Comparison of ENCODE assay signal across 10 cellular contexts in the genomic region with DNA sequence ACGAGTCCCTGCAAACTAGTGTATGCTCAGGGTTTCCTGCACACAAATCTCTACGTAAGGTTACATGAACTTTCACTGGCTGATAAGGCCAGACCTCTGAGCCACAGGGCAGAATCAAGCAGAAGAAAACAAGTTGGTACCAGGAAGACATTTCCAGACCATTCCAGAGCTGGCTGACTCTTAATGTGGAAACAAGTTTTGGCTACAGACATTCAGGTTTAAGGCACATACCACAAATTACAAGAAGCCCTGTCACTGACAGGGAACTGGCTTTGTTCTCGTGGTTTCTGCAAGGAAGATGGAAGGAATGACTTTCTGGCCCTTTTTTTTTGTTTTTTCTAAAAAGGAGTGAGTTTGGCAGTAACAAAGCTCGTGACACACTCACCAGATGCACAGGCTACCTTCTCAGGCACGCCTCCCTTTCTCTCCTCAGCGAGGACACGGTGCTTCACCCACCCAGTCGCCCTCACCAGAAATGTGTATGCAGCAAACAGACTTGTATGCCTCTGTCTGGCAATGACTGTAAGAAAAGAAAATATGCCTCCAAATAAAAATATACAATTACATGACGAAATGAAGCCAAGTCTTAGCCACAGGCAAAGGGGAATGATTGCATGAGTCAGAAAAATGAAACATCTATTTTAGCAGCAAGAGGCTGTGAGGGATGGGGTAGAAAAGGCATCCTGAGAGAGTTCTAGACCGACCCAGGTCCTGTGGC. TPM values are rescaled to one million over a fixed set of nuclear protein-coding genes. Genes with fewer than 3 reads are reported as not detected.
A peak's percentile ranks its signal among the peaks of the same experiment; 100 is the strongest.
DNase-seq lines count a peak whose midpoint lies in the region; ATAC-seq and TF ChIP-seq lines count a peak whose summit lies in the region.
"Had no signal": no experiment of that assay in that cellular context is flagged by ENCODE, and none has a peak within 500 bp of the region (broad histone marks: within the 10 kb centered on the region; RNA-seq: fewer than 3 reads in every experiment).

No MANE protein-coding gene starts in this region.

- H3K36me3 Mint-ChIP-seq in central memory CD8-positive, alpha-beta T cell (ENCODE audit: insufficient read depth) = peaks cover 60% of the 10 kb centered on the region

- H3K27ac ChIP-seq in aorta (ENCODE audit: low read depth in 1 of 2, low read length in 2 of 2) (peak overlapping the region; percentile 83 to 99), colonic mucosa (no peak overlapping the region)

- 3 to 5% methylated on average over 10 of the region's 10 CpGs for WGBS in aorta, 2 donors

- no peak for DNase-seq in stimulated activated naive CD8-positive, alpha-beta T cell treated with anti-CD3 and anti-CD28 coated beads, Interleukin-15, Interleukin-2, amounts not matched to agents 100 U/mL and 50 U/mL, for 24 hours
- no peak for DNase-seq in stimulated activated naive CD8-positive, alpha-beta T cell treated with anti-CD3 and anti-CD28 coated beads, Interleukin-15, amount 100 ng/mL, for 72 hours
- no peak for DNase-seq in central memory CD8-positive, alpha-beta T cell (ENCODE audit: low spot score in 2 of 2)
- peak; percentile 63 for DNase-seq in myocyte (ENCODE audit: low read depth)
- DNase-seq in aorta = peak; percentile 67 to 76
- no peak for DNase-seq in colonic mucosa
- DNase-seq in activated CD4-positive, alpha-beta T cell treated with anti-CD3 and anti-CD28 coated beads, Interleukin-2, amount 50 U/mL, for 4 hours = no peak
- DNase-seq: DMS153 had no signal

- no peak overlapping the region for H3K9ac ChIP-seq in colonic mucosa (ENCODE audit: low read depth in 2 of 2, low read length in 2 of 2)

- no peaks in the 10 kb centered on the region for H3K9me3 Mint-ChIP-seq in stimulated activated naive CD8-positive, alpha-beta T cell treated with anti-CD3 and anti-CD28 coated beads, Interleukin-15, amount 100 ng/mL, for 72 hours
- no peaks in the 10 kb centered on the region for H3K9me3 Mint-ChIP-seq in central memory CD8-positive, alpha-beta T cell
- H3K9me3 Mint-ChIP-seq: activated T-helper 1 cell treated with anti-CD3 and anti-CD28 coated beads, Interleukin-12 subunit alpha, Interleukin-12 subunit beta, Interleukin-2, Interleukin-4 antibody, amounts not matched to agents 30 ng/mL and 10 ng/mL and 1 ng/mL, durations not matched to agents 14 hours and 24 hours and 36 hours had no signal

- no peak overlapping the region for H3K4me3 ChIP-seq in aorta (ENCODE audit: low read length in 2 of 2)
- no peak overlapping the region for H3K4me3 ChIP-seq in colonic mucosa

- H3K9me3 ChIP-seq in aorta (ENCODE audit: control insufficient read depth, low read length) (no peaks in the 10 kb centered on the region), colonic mucosa (no peaks in the 10 kb centered on the region)

- H3K4me3 Mint-ChIP-seq in stimulated activated naive CD8-positive, alpha-beta T cell treated with anti-CD3 and anti-CD28 coated beads, Interleukin-15, amount 100 ng/mL, for 72 hours = no peak overlapping the region
- H3K4me3 Mint-ChIP-seq in central memory CD8-positive, alpha-beta T cell = no peak overlapping the region
- H3K4me3 Mint-ChIP-seq: activated T-helper 1 cell treated with anti-CD3 and anti-CD28 coated beads, Interleukin-12 subunit alpha, Interleukin-12 subunit beta, Interleukin-2, Interleukin-4 antibody, amounts not matched to agents 30 ng/mL and 10 ng/mL and 1 ng/mL, durations not matched to agents 14 hours and 24 hours and 36 hours had no signal

- intact Hi-C loops in aorta (cut with DNase I) = loop anchor here in 1 of 2 donors (1.0 kb wide), 1 partner anchor 50 kb away; the partner anchor contains the start of gene ANXA11
- intact Hi-C loops in colonic mucosa (cut with DNase I) = no loop called here

- peak; percentile 20 for ATAC-seq in stimulated activated naive CD8-positive, alpha-beta T cell treated with anti-CD3 and anti-CD28 coated beads, Interleukin-15, Interleukin-2, amounts not matched to agents 100 U/mL and 50 U/mL, for 24 hours
- no peak for ATAC-seq in stimulated activated naive CD8-positive, alpha-beta T cell treated with anti-CD3 and anti-CD28 coated beads, Interleukin-15, amount 100 ng/mL, for 72 hours
- no peak for ATAC-seq in central memory CD8-positive, alpha-beta T cell (replicated peaks; ENCODE audit: extremely low read depth, poor library complexity, severe bottlenecking)
- ATAC-seq in aorta (ENCODE audit: low FRiP score) (peak; percentile 67), HG02610 (IDR thresholded peaks at IDR 0.05; ENCODE audit: unreplicated experiment) (no peak)

- H3K36me3 ChIP-seq in aorta (ENCODE audit: control insufficient read depth in 1 of 2, insufficient read depth in 2 of 2, low read length in 1 of 2) = peaks cover 4% of the 10 kb centered on the region in 2 donors
- H3K36me3 ChIP-seq in colonic mucosa = peaks cover 19% of the 10 kb centered on the region

- no peaks in the 10 kb centered on the region for H3K27me3 ChIP-seq in aorta (ENCODE audit: control insufficient read depth in 1 of 2, insufficient read depth in 2 of 2, low read length in 1 of 2)
- H3K27me3 ChIP-seq in colonic mucosa = no peaks in the 10 kb centered on the region

- H3K27me3 Mint-ChIP-seq in stimulated activated naive CD8-positive, alpha-beta T cell treated with anti-CD3 and anti-CD28 coated beads, Interleukin-15, amount 100 ng/mL, for 72 hours = no peaks in the 10 kb centered on the region
- no peaks in the 10 kb centered on the region for H3K27me3 Mint-ChIP-seq in central memory CD8-positive, alpha-beta T cell

- peak overlapping the region in 1 of 2 donors; percentile 82 for H3K27ac Mint-ChIP-seq in stimulated activated naive CD8-positive, alpha-beta T cell treated with anti-CD3 and anti-CD28 coated beads, Interleukin-15, amount 100 ng/mL, for 72 hours
- H3K27ac Mint-ChIP-seq in central memory CD8-positive, alpha-beta T cell (ENCODE audit: low read depth) = peak overlapping the region; percentile 25
- H3K27ac Mint-ChIP-seq: activated T-helper 1 cell treated with anti-CD3 and anti-CD28 coated beads, Interleukin-12 subunit alpha, Interleukin-12 subunit beta, Interleukin-2, Interleukin-4 antibody, amounts not matched to agents 30 ng/mL and 10 ng/mL and 1 ng/mL, durations not matched to agents 14 hours and 24 hours and 36 hours had no signal

- TF ChIP-seq CTCF in colonic mucosa (IDR thresholded peaks at IDR 0.05) = no peak

- peaks cover 46% of the 10 kb centered on the region for H3K4me1 Mint-ChIP-seq in stimulated activated naive CD8-positive, alpha-beta T cell treated with anti-CD3 and anti-CD28 coated beads, Interleukin-15, amount 100 ng/mL, for 72 hours
- peaks cover 11% of the 10 kb centered on the region for H3K4me1 Mint-ChIP-seq in central memory CD8-positive, alpha-beta T cell

- peaks cover 8 to 11% of the 10 kb centered on the region in 2 donors for H3K4me1 ChIP-seq in aorta (ENCODE audit: control insufficient read depth in 1 of 2, insufficient read depth in 2 of 2, low read length in 2 of 2)
- no peaks in the 10 kb centered on the region for H3K4me1 ChIP-seq in colonic mucosa

RNA-seq across cellular contexts. Expression of gene PLAC9, which starts 22.6 kb away (rescaled TPM):
- total RNA-seq in myocyte (0.43 TPM in 1 of 2 replicates, not detected in the other), aorta (100 to 1,000 TPM in 1 of 2 donors, 10 to 100 TPM in 1; 37.7 to 113 TPM), colonic mucosa (1 to 10 TPM; 3.9 to 6.0 TPM)
- 16.3 TPM for polyA plus RNA-seq in myocyte (2012)
- polyA plus RNA-seq in aorta = 100 to 1,000 TPM in 1 of 2 donors, 10 to 100 TPM in 1; 72.6 to 166 TPM
- total RNA-seq: activated T-helper 1 cell treated with anti-CD3 and anti-CD28 coated beads, Interleukin-12 subunit alpha, Interleukin-12 subunit beta, Interleukin-2, Interleukin-4 antibody, amounts not matched to agents 30 ng/mL and 10 ng/mL and 1 ng/mL, durations not matched to agents 14 hours and 24 hours and 36 hours had no signal

RNA-seq across cellular contexts. Expression of gene ANXA11, which starts 50.2 kb away (rescaled TPM):
- total RNA-seq in myocyte = 219 and 266 TPM in 2 replicates
- polyA plus RNA-seq in myocyte (2012) = 136 TPM
- 100 to 1,000 TPM; 227 to 256 TPM for total RNA-seq in aorta
- polyA plus RNA-seq in aorta = 100 to 1,000 TPM in 1 of 2 donors, 10 to 100 TPM in 1; 97.3 to 160 TPM
- total RNA-seq in colonic mucosa = 100 to 1,000 TPM; 271 to 353 TPM

Comparison
In these comparisons a context has a peak if more than half of its experiments do, and no peak if none do; other contexts are left out.
1. ATAC-seq: peak in stimulated activated naive CD8-positive, alpha-beta T cell treated with anti-CD3 and anti-CD28 coated beads, Interleukin-15, Interleukin-2, amounts not matched to agents 100 U/mL and 50 U/mL, for 24 hours (single experiment) and aorta (single experiment); none in stimulated activated naive CD8-positive, alpha-beta T cell treated with anti-CD3 and anti-CD28 coated beads, Interleukin-15, amount 100 ng/mL, for 72 hours (single experiment), central memory CD8-positive, alpha-beta T cell (single experiment) and HG02610 (single experiment).
2. DNase-seq: peak in myocyte (single experiment) and aorta (2 of 2); none in stimulated activated naive CD8-positive, alpha-beta T cell treated with anti-CD3 and anti-CD28 coated beads, Interleukin-15, Interleukin-2, amounts not matched to agents 100 U/mL and 50 U/mL, for 24 hours (single experiment), stimulated activated naive CD8-positive, alpha-beta T cell treated with anti-CD3 and anti-CD28 coated beads, Interleukin-15, amount 100 ng/mL, for 72 hours (0 of 2), central memory CD8-positive, alpha-beta T cell (0 of 2), colonic mucosa (single experiment) and activated CD4-positive, alpha-beta T cell treated with anti-CD3 and anti-CD28 coated beads, Interleukin-2, amount 50 U/mL, for 4 hours (0 of 2).
3. RNA of gene PLAC9, which starts 22.6 kb away (total RNA-seq): 37.7 to 113 TPM in aorta; 3.9 to 6.0 TPM in colonic mucosa and 0.43 TPM in myocyte; every median in the first group is over 4 times any median in the second.